ENCODE assay signal across 21 cellular contexts in genomic region chr4:93502991-93503390, GRCh38.
"Had no signal": no experiment of that assay in that cellular context is flagged by ENCODE, and none has a peak within 500 bp of the region (broad histone marks: within the 10 kb centered on the region; RNA-seq: fewer than 3 reads in every experiment).

No MANE protein-coding gene starts in this region.

- DNase-seq: colonic mucosa; cortex of kidney; effector CD8-positive, alpha-beta T cell; effector memory CD8-positive, alpha-beta T cell; endodermal cell; erythroblast; esophagus squamous epithelium; foreskin fibroblast; foreskin melanocyte; gastrocnemius medialis; glutamatergic neuron; heart right ventricle; hippocampal formation; left cardiac atrium; left lung; left ventricle myocardium superior; lower lobe of right lung; mesenchymal stem cell; mucosa of descending colon had no signal

- H3K4me3 ChIP-seq: colonic mucosa, esophagus squamous epithelium, gastrocnemius medialis, heart right ventricle, left lung, lower lobe of right lung, mucosa of descending colon had no signal

- H3K27me3 ChIP-seq: colonic mucosa, esophagus squamous epithelium, gastrocnemius medialis, heart right ventricle, left lung had no signal

- H3K4me1 ChIP-seq: colonic mucosa, esophagus squamous epithelium, gastrocnemius medialis, heart right ventricle, left lung, lower lobe of right lung had no signal

- H3K9me3 ChIP-seq: colonic mucosa, esophagus squamous epithelium, gastrocnemius medialis, heart right ventricle, left lung, lower lobe of right lung, mucosa of descending colon had no signal

- ATAC-seq: effector memory CD8-positive, alpha-beta T cell; esophagus mucosa; gastrocnemius medialis; heart right ventricle; left cardiac atrium; left lung; left ventricle myocardium superior; lower lobe of right lung; mucosa of descending colon had no signal

- H3K27ac ChIP-seq: colonic mucosa, epithelial cell of prostate, esophagus squamous epithelium, gastrocnemius medialis, heart right ventricle, left lung, lower lobe of right lung had no signal

- H3K36me3 ChIP-seq: colonic mucosa, esophagus squamous epithelium, gastrocnemius medialis, heart right ventricle, left lung, lower lobe of right lung had no signal
